14 cellular contexts compared by ENCODE assay signal in the genomic region with DNA sequence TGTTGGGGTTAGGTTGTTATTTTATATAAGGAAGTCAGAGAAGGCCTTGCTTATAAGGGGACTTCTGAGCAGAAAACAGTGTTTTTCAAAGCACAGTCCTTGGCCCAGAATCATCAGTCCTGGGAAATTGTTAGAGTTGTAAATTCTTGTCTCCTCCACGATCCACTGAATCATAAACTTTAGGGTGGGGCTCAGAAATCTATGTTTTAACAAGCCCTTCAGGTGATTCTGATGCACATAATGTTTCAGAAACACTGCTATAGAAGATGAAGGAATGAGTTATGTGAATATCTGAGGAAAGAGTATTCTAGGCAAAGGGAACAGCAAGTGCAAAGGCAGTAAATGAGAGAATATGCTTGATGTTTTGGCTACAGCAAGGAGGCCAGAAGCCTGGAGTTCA.
DNase-seq lines count a peak whose midpoint lies in the region; ATAC-seq and TF ChIP-seq lines count a peak whose summit lies in the region.
"Had no signal": no experiment of that assay in that cellular context is flagged by ENCODE, and none has a peak within 500 bp of the region (broad histone marks: within the 10 kb centered on the region; RNA-seq: fewer than 3 reads in every experiment).

No MANE protein-coding gene starts in this region.

- no peak for TF ChIP-seq CTCF in MCF 10A (IDR thresholded peaks at IDR 0.05; ENCODE audit: unreplicated experiment)
- no peak for TF ChIP-seq CTCF in breast epithelium (IDR thresholded peaks at IDR 0.05)
- no peak for TF ChIP-seq CTCF in RWPE2 (IDR thresholded peaks at IDR 0.05; ENCODE audit: poor library complexity, severe bottlenecking)
- no peak for TF ChIP-seq CTCF in psoas muscle (IDR thresholded peaks at IDR 0.05)
- no peak for TF ChIP-seq CTCF in mesothelial cell of epicardium (IDR thresholded peaks at IDR 0.05; ENCODE audit: unreplicated experiment)

- H3K27ac ChIP-seq in breast epithelium (no peak overlapping the region), RWPE2 (ENCODE audit: poor library complexity, severe bottlenecking) (peak overlapping the region; percentile 83), epithelial cell of prostate (peak overlapping the region; percentile 91), psoas muscle (peak overlapping the region; percentile 20)
- H3K27ac ChIP-seq in effector memory CD4-positive, alpha-beta T cell (ENCODE audit: insufficient read depth, low read length, poor library complexity, severe bottlenecking), result no peak overlapping the region
- H3K27ac ChIP-seq: 22Rv1, C4-2B, GM23248 had no signal

- peaks cover 0 to 20% of the 10 kb centered on the region in 2 donors for H3K27me3 ChIP-seq in breast epithelium
- no peaks in the 10 kb centered on the region for H3K27me3 ChIP-seq in RWPE2 (ENCODE audit: insufficient read depth, poor library complexity, severe bottlenecking)
- peaks cover 0 to 20% (median 0%) of the 10 kb centered on the region in 3 donors for H3K27me3 ChIP-seq in psoas muscle (ENCODE audit: insufficient read depth in 3 of 3, low read length in 2 of 3)
- H3K27me3 ChIP-seq in effector memory CD4-positive, alpha-beta T cell (replicated peaks; ENCODE audit: control insufficient read depth, insufficient read depth, low read length, poor library complexity, severe bottlenecking), result no peaks in the 10 kb centered on the region

- TF ChIP-seq POLR2A in breast epithelium (IDR thresholded peaks at IDR 0.05), result no peak

- H3K4me3 ChIP-seq in breast epithelium, result no peak overlapping the region
- no peak overlapping the region for H3K4me3 ChIP-seq in RWPE2 (ENCODE audit: severe bottlenecking)
- no peak overlapping the region for H3K4me3 ChIP-seq in psoas muscle
- H3K4me3 ChIP-seq in effector memory CD4-positive, alpha-beta T cell (ENCODE audit: insufficient read depth, low read depth, low read length, poor library complexity, severe bottlenecking), result no peak overlapping the region
- H3K4me3 ChIP-seq: GM23248, HAP-1 had no signal

- no TSS peak for BruUV-seq in MCF 10A (replicated peaks; lab: Mats Ljungman, UMichigan)

- H3K27me3 Mint-ChIP-seq in MCF 10A (ENCODE audit: insufficient read depth, unreplicated experiment) (peaks cover 81% of the 10 kb centered on the region), mesothelial cell of epicardium (ENCODE audit: low read depth) (no peaks in the 10 kb centered on the region)

- 42 to 93% (median 75%) methylated on average over 1 of the region's 1 CpG for WGBS in psoas muscle, 3 donors

- no peaks in the 10 kb centered on the region for H3K9me3 ChIP-seq in breast epithelium
- H3K9me3 ChIP-seq in RWPE2 (ENCODE audit: severe bottlenecking), result no peaks in the 10 kb centered on the region
- no peaks in the 10 kb centered on the region for H3K9me3 ChIP-seq in psoas muscle
- H3K9me3 ChIP-seq in effector memory CD4-positive, alpha-beta T cell (ENCODE audit: control insufficient read depth, low read length), result no peaks in the 10 kb centered on the region
- H3K9me3 ChIP-seq: Caco-2, HAP-1 had no signal

- H3K4me1 ChIP-seq in breast epithelium, result no peaks in the 10 kb centered on the region
- peaks cover 41% of the 10 kb centered on the region for H3K4me1 ChIP-seq in RWPE2 (ENCODE audit: insufficient read depth, poor library complexity, severe bottlenecking)
- H3K4me1 ChIP-seq in psoas muscle, result peaks cover 3% of the 10 kb centered on the region
- H3K4me1 ChIP-seq in effector memory CD4-positive, alpha-beta T cell (ENCODE audit: control insufficient read depth, insufficient read depth, low read length, poor library complexity, severe bottlenecking), result no peaks in the 10 kb centered on the region
- H3K4me1 ChIP-seq: HAP-1 had no signal

- DNase-seq in MCF 10A (ENCODE audit: unreplicated experiment) (no peak), breast epithelium (ENCODE audit: low spot score in 2 of 2) (no peak), RWPE2 (ENCODE audit: low spot score) (no peak), epithelial cell of prostate (ENCODE audit: low read depth, low spot score) (no peak), psoas muscle (no peak), medulla oblongata (ENCODE audit: extremely low spot score) (no peak), mesothelial cell of epicardium (ENCODE audit: low spot score in 2 of 2, unreplicated experiment in 2 of 2) (no peak)
- no peak for DNase-seq in effector memory CD4-positive, alpha-beta T cell
- DNase-seq: Caco-2; CD4-positive, alpha-beta T cell; GM23248 had no signal

- peak overlapping the region; percentile 84 for H3K27ac Mint-ChIP-seq in MCF 10A (ENCODE audit: low read depth, unreplicated experiment)
- no peak overlapping the region for H3K27ac Mint-ChIP-seq in mesothelial cell of epicardium
- H3K27ac Mint-ChIP-seq: CD4-positive, alpha-beta T cell had no signal

- H3K4me1 Mint-ChIP-seq in MCF 10A (ENCODE audit: insufficient read depth, unreplicated experiment) (peaks cover 47% of the 10 kb centered on the region), mesothelial cell of epicardium (peaks cover 18% of the 10 kb centered on the region)

- peak overlapping the region; percentile 24 for H3K4me3 Mint-ChIP-seq in MCF 10A (ENCODE audit: unreplicated experiment)
- no peak overlapping the region for H3K4me3 Mint-ChIP-seq in mesothelial cell of epicardium
- H3K4me3 Mint-ChIP-seq: CD4-positive, alpha-beta T cell had no signal

- H3K36me3 Mint-ChIP-seq in MCF 10A (ENCODE audit: insufficient read depth, unreplicated experiment) (peaks cover 15% of the 10 kb centered on the region), mesothelial cell of epicardium (peaks cover 9% of the 10 kb centered on the region)

- peaks cover 19% of the 10 kb centered on the region for H3K9me3 Mint-ChIP-seq in MCF 10A (ENCODE audit: unreplicated experiment)
- H3K9me3 Mint-ChIP-seq in mesothelial cell of epicardium, result peaks cover 8% of the 10 kb centered on the region
- H3K9me3 Mint-ChIP-seq: CD4-positive, alpha-beta T cell had no signal

- ATAC-seq in RWPE2 (ENCODE audit: low read depth) (peak; percentile 11; the same call in 1 of the 3 replicates), psoas muscle (no peak)

- intact Hi-C loops in MCF 10A (cut with micrococcal nuclease) (no loop called here), breast epithelium (cut with DNase I; ENCODE audit: low total_unique reads) (no loop called here), psoas muscle (cut with DNase I) (no loop called here)

- POLR2A ChIA-PET in MCF 10A (lab: Yijun Ruan, JAX), result interaction anchor here (0.7 to 1.7 kb wide), 6 partner anchors 9 to 131 kb away, joined by 3 to 4 read pairs (median 3); a partner anchor contains a TSS

- CTCF ChIA-PET in MCF 10A (lab: Yijun Ruan, JAX), result no interaction called here

- H3K36me3 ChIP-seq in breast epithelium (no peaks in the 10 kb centered on the region), RWPE2 (ENCODE audit: low read depth) (no peaks in the 10 kb centered on the region), psoas muscle (ENCODE audit: insufficient read depth in 1 of 2, low read depth in 1 of 2) (no peaks in the 10 kb centered on the region)
- H3K36me3 ChIP-seq in effector memory CD4-positive, alpha-beta T cell (ENCODE audit: control insufficient read depth, insufficient read depth, low read length), result no peaks in the 10 kb centered on the region
- H3K36me3 ChIP-seq: HAP-1 had no signal

Comparison
In these comparisons a context has a peak if more than half of its experiments do, and no peak if none do; other contexts are left out.
1. H3K27ac ChIP-seq: peak in RWPE2 (single experiment), epithelial cell of prostate (single experiment) and psoas muscle (single experiment); none in breast epithelium (0 of 2) and effector memory CD4-positive, alpha-beta T cell (single experiment).